1 cellular context compared by ENCODE assay signal in the genomic region with DNA sequence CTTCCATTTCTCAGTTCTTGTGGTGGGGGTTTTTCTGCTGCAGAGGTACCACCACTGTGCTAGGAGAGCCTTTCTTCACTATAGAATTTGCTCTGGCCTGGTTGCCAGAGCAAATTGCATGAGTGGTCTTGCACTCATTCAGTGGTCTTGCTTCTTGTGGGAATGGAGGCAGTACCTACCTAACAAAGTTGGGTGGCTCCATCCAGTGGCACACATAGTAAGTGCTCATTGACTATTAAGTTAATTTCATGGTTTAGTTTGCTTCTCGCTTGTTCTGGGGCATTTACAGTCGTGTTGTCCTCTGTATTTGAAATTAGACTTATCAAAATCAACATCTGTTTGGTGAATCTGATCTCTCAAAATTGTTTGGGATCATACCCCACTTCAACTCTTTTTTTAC.
TF ChIP-seq lines count a peak whose summit lies in the region.

No MANE protein-coding gene starts in this region.

TF ChIP-seq in HCT116, 20 proteins besides CTCF, POLR2A, EP300 and RAD21 (continued from another document):
- TF ChIP-seq CBX3 (IDR thresholded peaks at IDR 0.05; ENCODE audit: low read depth) (no peak), JUND (IDR thresholded peaks at IDR 0.05) (no peak), FOSL1 (IDR thresholded peaks at IDR 0.05; ENCODE audit: low read depth) (no peak), YY1 (IDR thresholded peaks at IDR 0.05; ENCODE audit: extremely low read depth, insufficient replicate concordance, low read depth, low read length) (no peak), SIN3A (IDR thresholded peaks at IDR 0.05; ENCODE audit: low read depth) (no peak), TCF7L2 (IDR thresholded peaks at IDR 0.05; ENCODE audit: borderline replicate concordance, extremely low read depth, insufficient read depth, insufficient read length) (no peak), EZH2phosphoT487 (IDR thresholded peaks at IDR 0.05; ENCODE audit: borderline replicate concordance) (no peak), POLR2AphosphoS5 (IDR thresholded peaks at IDR 0.05; ENCODE audit: low read depth, low read length) (no peak), ELF1 (IDR thresholded peaks at IDR 0.05; ENCODE audit: borderline replicate concordance, low read depth) (no peak), EGR1 (IDR thresholded peaks at IDR 0.05; ENCODE audit: low read depth) (no peak), CEBPB (IDR thresholded peaks at IDR 0.05; ENCODE audit: low read depth) (no peak), EZH2 (IDR thresholded peaks at IDR 0.05) (no peak), ZNF274 (IDR thresholded peaks at IDR 0.05; ENCODE audit: low read depth, low read length) (no peak), ZFX (IDR thresholded peaks at IDR 0.05) (no peak)
- TF ChIP-seq, protein P1, sequence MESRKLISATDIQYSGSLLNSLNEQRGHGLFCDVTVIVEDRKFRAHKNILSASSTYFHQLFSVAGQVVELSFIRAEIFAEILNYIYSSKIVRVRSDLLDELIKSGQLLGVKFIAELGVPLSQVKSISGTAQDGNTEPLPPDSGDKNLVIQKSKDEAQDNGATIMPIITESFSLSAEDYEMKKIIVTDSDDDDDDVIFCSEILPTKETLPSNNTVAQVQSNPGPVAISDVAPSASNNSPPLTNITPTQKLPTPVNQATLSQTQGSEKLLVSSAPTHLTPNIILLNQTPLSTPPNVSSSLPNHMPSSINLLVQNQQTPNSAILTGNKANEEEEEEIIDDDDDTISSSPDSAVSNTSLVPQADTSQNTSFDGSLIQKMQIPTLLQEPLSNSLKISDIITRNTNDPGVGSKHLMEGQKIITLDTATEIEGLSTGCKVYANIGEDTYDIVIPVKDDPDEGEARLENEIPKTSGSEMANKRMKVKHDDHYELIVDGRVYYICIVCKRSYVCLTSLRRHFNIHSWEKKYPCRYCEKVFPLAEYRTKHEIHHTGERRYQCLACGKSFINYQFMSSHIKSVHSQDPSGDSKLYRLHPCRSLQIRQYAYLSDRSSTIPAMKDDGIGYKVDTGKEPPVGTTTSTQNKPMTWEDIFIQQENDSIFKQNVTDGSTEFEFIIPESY (IDR thresholded peaks at IDR 0.05; ENCODE audit: extremely low read depth, insufficient replicate concordance, low read length), result no peak
- TF ChIP-seq, protein P2, sequence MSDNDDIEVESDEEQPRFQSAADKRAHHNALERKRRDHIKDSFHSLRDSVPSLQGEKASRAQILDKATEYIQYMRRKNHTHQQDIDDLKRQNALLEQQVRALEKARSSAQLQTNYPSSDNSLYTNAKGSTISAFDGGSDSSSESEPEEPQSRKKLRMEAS (IDR thresholded peaks at IDR 0.05), result no peak
